1 cellular context compared by ENCODE assay signal in the genomic region with DNA sequence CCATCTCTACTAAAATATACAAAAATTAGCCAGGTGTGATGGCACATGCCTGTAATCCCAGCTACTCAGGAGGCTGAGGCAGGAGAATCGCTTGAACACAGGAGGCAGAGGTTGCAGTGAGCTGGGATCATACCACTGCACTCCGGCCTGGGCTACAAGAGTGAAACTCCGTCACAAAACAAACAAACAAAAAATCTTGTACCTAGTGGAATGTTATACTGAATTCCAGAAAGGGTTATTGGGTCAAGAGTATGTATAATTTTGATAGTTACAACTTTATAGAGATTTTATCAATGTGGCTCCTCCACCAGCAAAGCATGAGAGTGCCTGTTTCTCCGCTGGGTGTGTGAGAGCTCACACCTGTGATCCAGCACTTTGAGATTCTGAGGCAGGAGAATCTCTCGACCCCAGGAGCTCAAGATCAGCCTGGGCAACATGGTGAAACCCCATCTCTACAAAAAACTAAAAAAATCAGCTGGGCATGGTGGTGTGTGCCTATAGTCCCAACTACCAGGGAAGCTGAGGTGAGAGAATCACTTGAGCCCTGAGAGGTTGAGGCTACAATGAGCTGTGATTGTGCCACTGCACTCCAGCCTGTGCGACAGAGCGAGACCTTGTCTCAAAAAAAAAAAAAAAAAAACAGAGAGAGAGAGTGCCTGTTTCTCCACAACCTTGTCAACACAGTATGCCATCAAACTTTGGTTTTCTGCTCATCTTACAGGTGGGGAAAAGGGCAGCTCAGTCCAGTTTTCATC.
TF ChIP-seq lines count a peak whose summit lies in the region.

No MANE protein-coding gene starts in this region.

TF ChIP-seq in IMR-90, 13 proteins besides CTCF, POLR2A, EP300 and RAD21:
- TF ChIP-seq MAZ (IDR thresholded peaks at IDR 0.05; ENCODE audit: borderline replicate concordance, low read depth, low read length) (no peak), SMC3 (IDR thresholded peaks at IDR 0.05; ENCODE audit: low read depth, low read length) (no peak), FOS (IDR thresholded peaks at IDR 0.05; ENCODE audit: low read depth, low read length) (no peak), BHLHE40 (IDR thresholded peaks at IDR 0.05; ENCODE audit: low read depth, low read length) (no peak)
